18 cellular contexts compared by ENCODE assay signal in genomic region chr11:16860632-16861031, GRCh38.
"Had no signal": no experiment of that assay in that cellular context is flagged by ENCODE, and none has a peak within 500 bp of the region (broad histone marks: within the 10 kb centered on the region; RNA-seq: fewer than 3 reads in every experiment).

No MANE protein-coding gene starts in this region.

- H3K27ac ChIP-seq: gastroesophageal sphincter, left lung, ovary had no signal

- ATAC-seq: activated CD4-positive, alpha-beta T cell treated with anti-CD3 and anti-CD28 coated beads for 36 hours; activated CD8-positive, alpha-beta T cell treated with anti-CD3 and anti-CD28 coated beads for 36 hours; gastroesophageal sphincter; left lung had no signal

- H3K9me3 ChIP-seq: gastroesophageal sphincter, left lung, ovary had no signal

- H3K4me1 ChIP-seq: left lung had no signal

- H3K4me3 Mint-ChIP-seq: activated CD4-positive, alpha-beta T cell treated with anti-CD3 and anti-CD28 coated beads for 36 hours; activated CD8-positive, alpha-beta T cell treated with anti-CD3 and anti-CD28 coated beads for 36 hours; activated T-helper 1 cell treated with anti-CD3 and anti-CD28 coated beads, Interleukin-12 subunit alpha, Interleukin-12 subunit beta, Interleukin-2, Interleukin-4 antibody, amounts not matched to agents 30 ng/mL and 10 ng/mL and 1 ng/mL, durations not matched to agents 14 hours and 24 hours and 36 hours; memory B cell; neural crest cell; stimulated activated naive CD8-positive, alpha-beta T cell treated with anti-CD3 and anti-CD28 coated beads, Interleukin-15, Interleukin-2, amounts not matched to agents 100 ng/mL and 50 ng/mL, for 24 hours; T-helper 2 cell treated with Interferon-gamma antibody and Interleukin-4, amounts not matched to agents 5 μg/mL and 100 μg/mL, for 36 hours had no signal

- H3K9me3 Mint-ChIP-seq: neural crest cell; T-helper 2 cell treated with Interferon-gamma antibody and Interleukin-4, amounts not matched to agents 5 μg/mL and 100 μg/mL, for 36 hours had no signal

- H3K36me3 ChIP-seq: gastroesophageal sphincter, left lung, ovary had no signal

- H3K27me3 ChIP-seq: gastroesophageal sphincter, left lung, ovary had no signal

- FAIRE-seq: keratinocyte had no signal

- H3K27me3 Mint-ChIP-seq: activated CD4-positive, alpha-beta T cell treated with anti-CD3 and anti-CD28 coated beads for 36 hours had no signal

- DNase-seq: activated CD4-positive, alpha-beta T cell treated with anti-CD3 and anti-CD28 coated beads for 36 hours; activated CD8-positive, alpha-beta memory T cell treated with anti-CD3 and anti-CD28 coated beads, Interleukin-2, amount 50 U/mL, for 4 hours; activated CD8-positive, alpha-beta T cell treated with anti-CD3 and anti-CD28 coated beads for 36 hours; activated naive CD4-positive, alpha-beta T cell treated with Interleukin-2 at 50 U/mL for 16 hours; caudate nucleus; cortex of kidney; effector CD8-positive, alpha-beta T cell; left lung; stimulated activated CD4-positive, alpha-beta T cell treated with anti-CD3 and anti-CD28 coated beads, Interleukin-4, amount 100 ng/mL, for 1 hour; stimulated activated CD8-positive, alpha-beta memory T cell treated with anti-CD3 and anti-CD28 coated beads, Interleukin-4, amount 100 ng/mL, for 48 hours had no signal

- H3K4me3 ChIP-seq: gastroesophageal sphincter, left lung, ovary had no signal
